In the genomic region with DNA sequence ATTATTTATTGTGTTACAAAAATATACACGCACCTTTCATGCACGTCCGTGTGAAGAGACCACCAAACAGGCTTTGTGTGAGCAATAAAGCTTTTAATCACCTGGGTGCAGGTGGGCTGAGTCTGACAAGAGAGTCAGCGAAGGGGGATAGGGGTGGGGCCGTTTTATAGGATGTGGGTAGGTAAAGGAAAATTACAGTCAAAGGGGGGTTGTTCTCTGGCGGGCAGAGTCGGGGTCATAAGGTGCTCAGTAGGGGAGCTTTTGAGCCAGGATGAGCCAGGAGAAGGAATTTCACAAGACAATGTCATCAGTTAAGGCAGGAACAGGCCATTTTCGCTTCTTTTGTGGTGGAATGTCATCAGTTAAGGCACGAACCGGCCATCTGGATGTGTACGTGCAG, we compare ENCODE assay signal across 1 cellular context.
TF ChIP-seq lines count a peak whose summit lies in the region.

No MANE protein-coding gene starts in this region.

TF ChIP-seq in K562, 482 proteins besides CTCF, POLR2A, EP300 and RAD21:
- TF ChIP-seq ZFX (CRISPR knock-in tag; IDR thresholded peaks at IDR 0.05): 0 out of 2 replicates have a peak, but pooled peaks have one; percentile 6
TF ChIP-seq in K562: peak in this region for 1; not testable (repeated sequence) for 481.
